ENCODE assay signal across 8 cellular contexts in genomic region chr20:41249371-41249770, GRCh38.
DNase-seq lines count a peak whose midpoint lies in the region; ATAC-seq and TF ChIP-seq lines count a peak whose summit lies in the region.

No MANE protein-coding gene starts in this region.

- DNase-seq in NOMO-1 treated with dmso at 0.1 percent for 144 hours (lab: John Stamatoyannopoulos, UW; ENCODE audit: unreplicated experiment): peak; percentile 63
- peak; percentile 88 to 92 for DNase-seq in fibroblast of lung (ENCODE audit: low read depth in 2 of 2)
- DNase-seq in iPS-NIHi7 (ENCODE audit: extremely low spot score): no peak
- no peak for DNase-seq in NK-92 (lab: John Stamatoyannopoulos, UW; ENCODE audit: unreplicated experiment)
- DNase-seq in activated CD8-positive, alpha-beta memory T cell treated with anti-CD3 and anti-CD28 coated beads, Interleukin-2, amount 10 ng/mL, durations not matched to agents 7 days and 5 days: no peak
- no peak for DNase-seq in NCI-H526 treated with DMSO at 0.1 percent for 48 hours (lab: John Stamatoyannopoulos, UW)

- no peak for TF ChIP-seq CTCF in fibroblast of lung (conservative IDR thresholded peaks at IDR 0.05 in 1 of 2, IDR thresholded peaks at IDR 0.05 in 1 of 2; ENCODE audit: low read depth in 1 of 2, low read length in 2 of 2)

- peaks cover 13% of the 10 kb centered on the region for H3K79me2 ChIP-seq in fibroblast of lung (ENCODE audit: control insufficient read depth, insufficient read depth, low read length)

- H3K27ac ChIP-seq in fibroblast of lung (ENCODE audit: insufficient read depth, low read length): peak overlapping the region; percentile 79

- H3K36me3 ChIP-seq in fibroblast of lung (ENCODE audit: control insufficient read depth, insufficient read depth, low read length) (no peaks in the 10 kb centered on the region), neuron (ENCODE audit: insufficient read depth, low read length) (no peaks in the 10 kb centered on the region)

- H3K4me1 Mint-ChIP-seq in activated CD8-positive, alpha-beta memory T cell treated with anti-CD3 and anti-CD28 coated beads, Interleukin-2, amount 10 ng/mL, durations not matched to agents 7 days and 5 days: peaks cover 24% of the 10 kb centered on the region

- peak; percentile 50 for ATAC-seq in GM18858 (IDR thresholded peaks at IDR 0.05; ENCODE audit: unreplicated experiment)
- ATAC-seq in activated CD8-positive, alpha-beta memory T cell treated with anti-CD3 and anti-CD28 coated beads, Interleukin-2, amount 10 ng/mL, durations not matched to agents 7 days and 5 days: no peak

- H3K4me3 ChIP-seq in fibroblast of lung (replicated peaks in 1 of 4; ENCODE audit: control extremely low read depth in 1 of 4, insufficient read depth in 1 of 4, low read depth in 3 of 4, low read length in 4 of 4) (peak overlapping the region in 2 of 4 experiments; percentile 4 to 40), neuron (ENCODE audit: low read length) (peak overlapping the region; percentile 27)

- no peaks in the 10 kb centered on the region for H3K9me3 Mint-ChIP-seq in activated CD8-positive, alpha-beta memory T cell treated with anti-CD3 and anti-CD28 coated beads, Interleukin-2, amount 10 ng/mL, durations not matched to agents 7 days and 5 days (ENCODE audit: low read depth)

- no peaks in the 10 kb centered on the region for H3K9me3 ChIP-seq in fibroblast of lung (ENCODE audit: control insufficient read depth, insufficient read depth, low read depth, low read length)
- H3K9me3 ChIP-seq in neuron (ENCODE audit: low read length): no peaks in the 10 kb centered on the region

- no peaks in the 10 kb centered on the region for H3K27me3 Mint-ChIP-seq in activated CD8-positive, alpha-beta memory T cell treated with anti-CD3 and anti-CD28 coated beads, Interleukin-2, amount 10 ng/mL, durations not matched to agents 7 days and 5 days

- H3K36me3 Mint-ChIP-seq in activated CD8-positive, alpha-beta memory T cell treated with anti-CD3 and anti-CD28 coated beads, Interleukin-2, amount 10 ng/mL, durations not matched to agents 7 days and 5 days: no peaks in the 10 kb centered on the region

- H3K9ac ChIP-seq in fibroblast of lung (ENCODE audit: insufficient read depth, low read length): no peak overlapping the region

- H3K27ac Mint-ChIP-seq in activated CD8-positive, alpha-beta memory T cell treated with anti-CD3 and anti-CD28 coated beads, Interleukin-2, amount 10 ng/mL, durations not matched to agents 7 days and 5 days: no peak overlapping the region

- H3K4me1 ChIP-seq in fibroblast of lung (ENCODE audit: control insufficient read depth, extremely low read depth, insufficient read depth, low read length) (peaks cover 21% of the 10 kb centered on the region), neuron (ENCODE audit: insufficient read depth, low read length) (peaks cover 30% of the 10 kb centered on the region)

- CTCF ChIA-PET in activated CD8-positive, alpha-beta memory T cell treated with anti-CD3 and anti-CD28 coated beads, Interleukin-2, amount 10 ng/mL, durations not matched to agents 7 days and 5 days (lab: Charles Lee): interaction anchor here (0.7 to 1.8 kb wide), 2 partner anchors 91 to 114 kb away, joined by 4 to 6 read pairs; partner anchors contain the start of gene LPIN3

- H3K27me3 ChIP-seq in fibroblast of lung (ENCODE audit: control insufficient read depth, insufficient read depth, low read length) (no peaks in the 10 kb centered on the region), neuron (ENCODE audit: insufficient read depth, low read length) (no peaks in the 10 kb centered on the region)

- H3K4me3 Mint-ChIP-seq in activated CD8-positive, alpha-beta memory T cell treated with anti-CD3 and anti-CD28 coated beads, Interleukin-2, amount 10 ng/mL, durations not matched to agents 7 days and 5 days: no peak overlapping the region

- peak overlapping the region; percentile 56 for H3K4me2 ChIP-seq in fibroblast of lung (ENCODE audit: extremely low read depth, insufficient read depth, low read length)

- H4K20me1 ChIP-seq in fibroblast of lung (ENCODE audit: control insufficient read depth, extremely low read depth, insufficient read depth, low read length): no peaks in the 10 kb centered on the region

- H2AFZ ChIP-seq in fibroblast of lung (ENCODE audit: low read length): no peak overlapping the region
- peak overlapping the region; percentile 71 for H2AFZ ChIP-seq in neuron (ENCODE audit: low read depth, low read length)

Comparison
In these comparisons a context has a peak if more than half of its experiments do, and no peak if none do; other contexts are left out.
1. DNase-seq: peak in NOMO-1 treated with dmso at 0.1 percent for 144 hours (single experiment) and fibroblast of lung (2 of 2); none in iPS-NIHi7 (single experiment), NK-92 (single experiment), activated CD8-positive, alpha-beta memory T cell treated with anti-CD3 and anti-CD28 coated beads, Interleukin-2, amount 10 ng/mL, durations not matched to agents 7 days and 5 days (single experiment) and NCI-H526 treated with DMSO at 0.1 percent for 48 hours (single experiment).